In genomic region chr16:17426451-17426850, GRCh38 we compare ENCODE assay signal across 29 cellular contexts.
"Had no signal": no experiment of that assay in that cellular context is flagged by ENCODE, and none has a peak within 500 bp of the region (broad histone marks: within the 10 kb centered on the region; RNA-seq: fewer than 3 reads in every experiment).

No MANE protein-coding gene starts in this region.

- DNase-seq: activated CD4-positive, alpha-beta memory T cell treated with anti-CD3 and anti-CD28 coated beads for 36 hours; activated CD4-positive, alpha-beta T cell treated with anti-CD3 and anti-CD28 coated beads for 48 hours; activated CD8-positive, alpha-beta memory T cell treated with anti-CD3 and anti-CD28 coated beads, Interleukin-2, amount 50 U/mL, for 48 hours; activated T-cell treated with anti-CD3 and anti-CD28 coated beads, Interleukin-2, amount 50 U/mL, for 24 hours; anterior cingulate cortex; dorsolateral prefrontal cortex; effector memory CD4-positive, alpha-beta T cell; foreskin fibroblast; head of caudate nucleus; hypothalamus; immature natural killer cell; kidney; midbrain; naive thymus-derived CD8-positive, alpha-beta T cell; occipital lobe; psoas muscle; spleen; stimulated activated CD4-positive, alpha-beta T cell treated with anti-CD3 and anti-CD28 coated beads, Interleukin-2, amount 100 ng/mL, for 48 hours; stimulated activated naive CD4-positive, alpha-beta T cell treated with Interleukin-2 at 50 U/mL for 16 hours; SW 1271; T-helper 17 cell; T1000; trophoblast cell; WERI-Rb-1 had no signal

- H3K36me3 ChIP-seq: spleen, WERI-Rb-1 had no signal

- H2AFZ ChIP-seq: parathyroid adenoma had no signal

- H3K9me3 ChIP-seq: psoas muscle, spleen had no signal

- H3K27me3 ChIP-seq: spleen had no signal

- H3K4me1 ChIP-seq: parathyroid adenoma, psoas muscle, spleen had no signal

- ATAC-seq: activated CD4-positive, CD25-positive, alpha-beta regulatory T cell treated with anti-CD3 and anti-CD28 coated beads, Interleukin-2, amount 50 U/mL, for 24 hours; activated T-helper 17 cell treated with anti-CD3 and anti-CD28 coated beads, Interleukin-2, amount 50 U/mL, for 72 hours; naive thymus-derived CD8-positive, alpha-beta T cell; psoas muscle; T-helper 17 cell had no signal

- H3K9ac ChIP-seq: parathyroid adenoma had no signal

- H3K4me3 ChIP-seq: dorsolateral prefrontal cortex, psoas muscle, spleen had no signal

- H3K27ac ChIP-seq: dorsolateral prefrontal cortex, parathyroid adenoma, psoas muscle, spleen, WERI-Rb-1 had no signal

- FAIRE-seq: bronchial epithelial cell, kidney, urothelium cell line had no signal
